24 cellular contexts compared by ENCODE assay signal in genomic region chr11:94025695-94026394, GRCh38. TPM values are rescaled to one million over a fixed set of nuclear protein-coding genes. Genes with fewer than 3 reads are reported as not detected.
DNase-seq lines count a peak whose midpoint lies in the region; ATAC-seq, FAIRE-seq and TF ChIP-seq lines count a peak whose summit lies in the region.
"Had no signal": no experiment of that assay in that cellular context is flagged by ENCODE, and none has a peak within 500 bp of the region (broad histone marks: within the 10 kb centered on the region; RNA-seq: fewer than 3 reads in every experiment).

No MANE protein-coding gene starts in this region.

- no peak overlapping the region for H3K4me2 ChIP-seq in Karpas-422 (ENCODE audit: low read depth, low read length, poor library complexity, severe bottlenecking)
- no peak overlapping the region for H3K4me2 ChIP-seq in K562 (ENCODE audit: insufficient read depth, low read length)
- H3K4me2 ChIP-seq: SK-N-SH had no signal

- H4K20me1 ChIP-seq in Karpas-422 (ENCODE audit: insufficient read depth, low read depth, low read length) (no peaks in the 10 kb centered on the region), K562 (replicated peaks; ENCODE audit: control insufficient read depth, insufficient read depth, low read length) (no peaks in the 10 kb centered on the region)

- ATAC-seq in K562 = no peak
- ATAC-seq in activated T-cell treated with anti-CD3 and anti-CD28 coated beads, Interleukin-2, amount 50 U/mL, for 72 hours (replicated peaks in 1 of 2) = no peak

- TF ChIP-seq CTCF in K562 (IDR thresholded peaks at IDR 0.05 in 2 of 3, conservative IDR thresholded peaks at IDR 0.05 in 1 of 3; ENCODE audit: insufficient read depth in 2 of 3, low read depth in 1 of 3, low read length in 3 of 3) (no peak), HFFc6 (IDR thresholded peaks at IDR 0.05) (no peak)

- WGBS in K562 (ENCODE audit: insufficient coverage, low coverage, missing lambda C conversion rate) = 0% methylated on average over 2 of the region's 2 CpGs

- FAIRE-seq in K562 (lab: Jason Lieb, UNC) = no peak
- FAIRE-seq: RCC 7860 had no signal

- no TSS peak for BruUV-seq in K562 (replicated peaks; lab: Mats Ljungman, UMichigan)

- no peaks in the 10 kb centered on the region for H3K36me3 ChIP-seq in Karpas-422 (ENCODE audit: insufficient read depth, low read length)
- no peaks in the 10 kb centered on the region for H3K36me3 ChIP-seq in K562 (ENCODE audit: control insufficient read depth, insufficient read depth, low read length)

- no peaks in the 10 kb centered on the region for H3K4me1 Mint-ChIP-seq in activated T-cell treated with anti-CD3 and anti-CD28 coated beads, Interleukin-2, amount 50 U/mL, for 72 hours (ENCODE audit: low read depth)
- peaks cover 54% of the 10 kb centered on the region for H3K4me1 Mint-ChIP-seq in HFFc6 (ENCODE audit: low read depth)

- H2AFZ ChIP-seq in Karpas-422 (ENCODE audit: low read length) (no peak overlapping the region), K562 (ENCODE audit: low read depth, low read length) (no peak overlapping the region)

- TF ChIP-seq RAD21 in K562 (CRISPR knock-in tag; conservative IDR thresholded peaks at IDR 0.05 in 1 of 2, IDR thresholded peaks at IDR 0.05 in 1 of 2) = no peak

- no peak overlapping the region for H3K4me3 Mint-ChIP-seq in activated T-cell treated with anti-CD3 and anti-CD28 coated beads, Interleukin-2, amount 50 U/mL, for 72 hours
- no peak overlapping the region for H3K4me3 Mint-ChIP-seq in HFFc6

- in situ Hi-C loops in K562 (cut with MboI) = loop anchor here (5.0 kb wide), 1 partner anchor 74 kb away; no protein-coding TSS in a partner anchor

- no peaks in the 10 kb centered on the region for H3K79me2 ChIP-seq in Karpas-422 (ENCODE audit: low read length)
- no peaks in the 10 kb centered on the region for H3K79me2 ChIP-seq in K562 (ENCODE audit: control insufficient read depth, insufficient read depth, low read length)

- H3K4me1 ChIP-seq in Karpas-422 (ENCODE audit: low read length) (no peaks in the 10 kb centered on the region), K562 (replicated peaks in 1 of 2; ENCODE audit: control insufficient read depth in 2 of 2, insufficient read depth in 2 of 2, low read length in 2 of 2) (peaks cover 0 to 5% of the 10 kb centered on the region in 2 experiments; a peak in 3 of 5 replicates)

- H3K27me3 ChIP-seq in Karpas-422 (ENCODE audit: low read length) (no peaks in the 10 kb centered on the region), K562 (ENCODE audit: control insufficient read depth in 2 of 2, insufficient read depth in 2 of 2, low read length in 2 of 2) (no peaks in the 10 kb centered on the region)

- peaks cover 0 to 1% of the 10 kb centered on the region in 2 donors for H3K36me3 Mint-ChIP-seq in activated T-cell treated with anti-CD3 and anti-CD28 coated beads, Interleukin-2, amount 50 U/mL, for 72 hours (ENCODE audit: insufficient read depth in 2 of 2)
- H3K36me3 Mint-ChIP-seq in HFFc6 (ENCODE audit: low read depth) = peaks cover 14% of the 10 kb centered on the region

- DNase-seq in EH (ENCODE audit: low read depth) (peak; percentile 3), Karpas-422 (peak; percentile 36), K562 (ENCODE audit: extremely low read depth in 1 of 4, low spot score in 3 of 4) (no peak), iris pigment epithelial cell (ENCODE audit: low read depth) (peak; percentile 38), SW 1271 (lab: John Stamatoyannopoulos, UW) (no peak), HFFc6 (no peak)
- no peak for DNase-seq in activated T-cell treated with anti-CD3 and anti-CD28 coated beads, Interleukin-2, amount 50 U/mL, for 72 hours
- DNase-seq: AML-193; DMS79 treated with DMSO at 0.1 percent for 48 hours; Kasumi-1; MM.1S; NCI-H1105; NCI-H1694; NCI-H2081 treated with DMSO at 0.1 percent for 48 hours; NCI-H748 treated with DMSO at 0.1 percent for 48 hours; NK-92 treated with Interleukin-12 subunit alpha and Interleukin-12 subunit beta, amount 100 ng/mL, for 24 hours; SHP77 treated with DMSO at 0.1 percent for 48 hours; SK-N-SH had no signal

- intact Hi-C loops in K562 (cut with micrococcal nuclease) = loop anchor here (10.0 kb wide), 1 partner anchor 101 kb away; no protein-coding TSS in a partner anchor

- CTCF ChIA-PET in K562 (lab: Yijun Ruan, JAX; ENCODE audit: low intra/inter-chr PET ratio) = no interaction called here

- H3K27ac ChIP-seq in Karpas-422 (ENCODE audit: low read length) (no peak overlapping the region), K562 (ENCODE audit: extremely low read depth, low read depth, low read length) (no peak overlapping the region)
- H3K27ac ChIP-seq: C4-2B had no signal

- H3K4me3 ChIP-seq in Karpas-422 (ENCODE audit: low read length) = no peak overlapping the region
- no peak overlapping the region for H3K4me3 ChIP-seq in K562

- TF ChIP-seq POLR2A in K562 (conservative IDR thresholded peaks at IDR 0.05) = no peak

- no peaks in the 10 kb centered on the region for H3K9me1 ChIP-seq in K562 (ENCODE audit: control insufficient read depth, insufficient read depth, low read length)

- no peaks in the 10 kb centered on the region for H3K9me2 ChIP-seq in Karpas-422 (replicated peaks; ENCODE audit: insufficient read depth, low read length)
- H3K9me2 ChIP-seq: SK-N-SH had no signal

- H3K9ac ChIP-seq in Karpas-422 (ENCODE audit: low read length) (no peak overlapping the region), K562 (ENCODE audit: insufficient read depth in 1 of 2, low read depth in 2 of 2, low read length in 2 of 2) (no peak overlapping the region)
- H3K9ac ChIP-seq: SK-N-SH had no signal

- peaks cover 6% of the 10 kb centered on the region for H3K27me3 Mint-ChIP-seq in activated T-cell treated with anti-CD3 and anti-CD28 coated beads, Interleukin-2, amount 50 U/mL, for 72 hours (ENCODE audit: low read depth)
- H3K27me3 Mint-ChIP-seq in HFFc6 (ENCODE audit: insufficient read depth) = peaks cover 2% of the 10 kb centered on the region; the same call in 1 of the 2 replicates

- H3K9me3 ChIP-seq in Karpas-422 (ENCODE audit: low read length) (no peaks in the 10 kb centered on the region), K562 (replicated peaks; ENCODE audit: control insufficient read depth, insufficient read depth, low read depth, low read length) (no peaks in the 10 kb centered on the region)
- H3K9me3 ChIP-seq: SK-N-SH had no signal

- POLR2A ChIA-PET in K562 (lab: Yijun Ruan, JAX) = no interaction called here

- H3K9me3 Mint-ChIP-seq in activated T-cell treated with anti-CD3 and anti-CD28 coated beads, Interleukin-2, amount 50 U/mL, for 72 hours = peaks cover 2 to 3% of the 10 kb centered on the region in 2 donors
- H3K9me3 Mint-ChIP-seq in HFFc6 = peaks cover 8% of the 10 kb centered on the region; the same call in 1 of the 2 replicates

- no peak for TF ChIP-seq EP300 in K562 (IDR thresholded peaks at IDR 0.05; ENCODE audit: low read length)

- no peak overlapping the region for H3K27ac Mint-ChIP-seq in activated T-cell treated with anti-CD3 and anti-CD28 coated beads, Interleukin-2, amount 50 U/mL, for 72 hours
- H3K27ac Mint-ChIP-seq in HFFc6 = no peak overlapping the region

TF ChIP-seq in K562, 482 proteins besides CTCF, POLR2A, EP300 and RAD21 (continues in another document):
- TF ChIP-seq MAFG (tag; conservative IDR thresholded peaks at IDR 0.05) (0 out of 2 replicates have a peak, but pooled peaks have one; percentile 38), ZNF316 (IDR thresholded peaks at IDR 0.05) (peak; percentile 56; the same call in 1 of the 2 replicates), CTBP1 (IDR thresholded peaks at IDR 0.05; ENCODE audit: borderline replicate concordance) (no peak), KLF13 (tag; IDR thresholded peaks at IDR 0.05; ENCODE audit: borderline replicate concordance, low read depth) (no peak), TAL1 (IDR thresholded peaks at IDR 0.05) (no peak), CBX3 (IDR thresholded peaks at IDR 0.05; ENCODE audit: borderline replicate concordance in 1 of 2, low read length in 2 of 2) (no peak), NKRF (IDR thresholded peaks at IDR 0.05; ENCODE audit: borderline replicate concordance) (no peak)

RNA-seq across cellular contexts. Expression of gene HEPHL1, which starts 4.7 kb away (rescaled TPM):
- total RNA-seq in Karpas-422 (2014; rRNA removed; shearing (Covaris generic); ENCODE audit: low replicate concordance) = not detected in 2 replicates
- total RNA-seq in K562 (2011; cell fraction: chromatin; rRNA removed; ENCODE audit: low replicate concordance) = not detected in 2 replicates
- total RNA-seq in K562 (2011; cell fraction: nucleolus; rRNA removed) = not detected in 2 replicates
- not detected in 2 replicates for total RNA-seq in K562 (2011; cell fraction: nucleoplasm; rRNA removed)
- total RNA-seq in K562 (2014; rRNA removed) = not detected in 2 replicates
- total RNA-seq in K562 (2014; rRNA removed; fragmentation: Illumina TruSeq; extraction: Trizol) = not detected in 2 replicates
- 0.04 TPM in 1 of 2 replicates, not detected in the other for total RNA-seq in K562 (2015; rRNA removed; fragmentation: Illumina TruSeq; extraction: Trizol)
- total RNA-seq in K562 (2021) = not detected in 2 replicates
- 0.01 TPM in 1 of 2 replicates, not detected in the other for polyA plus RNA-seq in K562 (2011; rRNA removed)
- 0.01 TPM in 1 of 2 replicates, not detected in the other for polyA plus RNA-seq in K562 (2011; cell fraction: cytosol; rRNA removed)
- not detected in 2 replicates for polyA plus RNA-seq in K562 (2011; cell fraction: nucleus; rRNA removed)
- polyA plus RNA-seq in K562 (2012) = 0.01 TPM in 2 replicates
- polyA plus RNA-seq in K562 (2014; fragmentation: Illumina TruSeq; extraction: Trizol) = not detected in 2 replicates
- not detected for polyA plus RNA-seq in K562 (2014; fragmentation: Nextera tagmentation; extraction: Ambion mirVana)
- polyA plus RNA-seq in K562 (2014; rRNA removed) = 0.01 TPM in 1 of 2 replicates, not detected in the other
- polyA minus RNA-seq in K562 (2011; rRNA and poly(A)+ RNA removed) = not detected in 2 replicates
- polyA minus RNA-seq in K562 (2011; cell fraction: cytosol; rRNA and poly(A)+ RNA removed) = not detected in 2 replicates
- polyA minus RNA-seq in K562 (2011; cell fraction: nucleus; rRNA and poly(A)+ RNA removed) = not detected in 2 replicates
- not detected for total RNA-seq in activated T-cell treated with anti-CD3 and anti-CD28 coated beads, Interleukin-2, amount 50 U/mL, for 72 hours
- not detected for total RNA-seq in HFFc6 (2021; fragmentation: NEBNext Ultra II Directional; extraction: Animal tissue kit (Norgen Biotek cat#: 25700))
- total RNA-seq: G401, H4, HT-29, NCI-H460 had no signal
- polyA plus RNA-seq: SK-N-SH had no signal

Comparison
In these comparisons a context has a peak if more than half of its experiments do, and no peak if none do; other contexts are left out.
1. DNase-seq: peak in EH (single experiment), Karpas-422 (single experiment) and iris pigment epithelial cell (single experiment); none in K562 (0 of 4), activated T-cell treated with anti-CD3 and anti-CD28 coated beads, Interleukin-2, amount 50 U/mL, for 72 hours (0 of 2), SW 1271 (0 of 2) and HFFc6 (single experiment).